In the genomic region with DNA sequence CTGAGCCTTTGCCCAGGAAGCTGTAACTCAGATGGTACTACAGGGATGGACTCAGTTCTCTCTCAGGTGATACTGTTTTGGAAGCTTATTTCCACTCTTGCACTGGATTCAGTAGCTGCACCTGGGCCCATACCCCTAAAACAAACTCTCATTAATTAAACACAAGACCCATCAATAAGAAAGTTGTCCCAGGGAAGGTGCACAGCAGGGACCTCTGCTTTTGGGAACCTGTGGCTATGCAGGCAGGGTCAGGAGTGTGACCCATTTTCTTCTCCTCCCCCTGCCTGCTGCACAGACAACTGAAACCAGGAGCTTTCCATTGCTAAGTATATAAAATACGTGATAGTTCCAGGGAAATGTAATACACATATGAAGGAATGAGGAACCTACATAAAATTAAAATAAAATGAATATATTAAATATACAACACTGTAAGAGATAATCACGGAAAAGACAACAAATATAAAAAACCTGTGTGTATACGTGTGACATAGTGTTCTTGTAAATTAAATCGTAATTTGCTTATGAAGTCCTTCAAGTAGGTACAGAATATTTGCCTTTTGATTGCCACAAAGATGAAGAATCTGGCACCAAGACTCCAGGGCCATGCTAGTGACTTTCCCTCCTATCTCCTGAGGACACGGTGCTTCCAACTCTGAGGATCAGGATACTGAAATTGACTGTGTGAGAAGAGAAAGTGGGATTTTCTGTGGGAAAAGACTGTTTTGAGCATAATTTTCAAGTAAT, we compare ENCODE assay signal across 1 cellular context.
TF ChIP-seq lines count a peak whose summit lies in the region.

No MANE protein-coding gene starts in this region.

TF ChIP-seq in GM23338, 12 proteins besides CTCF, POLR2A, EP300 and RAD21 (continued from another document):
- TF ChIP-seq, protein P1, sequence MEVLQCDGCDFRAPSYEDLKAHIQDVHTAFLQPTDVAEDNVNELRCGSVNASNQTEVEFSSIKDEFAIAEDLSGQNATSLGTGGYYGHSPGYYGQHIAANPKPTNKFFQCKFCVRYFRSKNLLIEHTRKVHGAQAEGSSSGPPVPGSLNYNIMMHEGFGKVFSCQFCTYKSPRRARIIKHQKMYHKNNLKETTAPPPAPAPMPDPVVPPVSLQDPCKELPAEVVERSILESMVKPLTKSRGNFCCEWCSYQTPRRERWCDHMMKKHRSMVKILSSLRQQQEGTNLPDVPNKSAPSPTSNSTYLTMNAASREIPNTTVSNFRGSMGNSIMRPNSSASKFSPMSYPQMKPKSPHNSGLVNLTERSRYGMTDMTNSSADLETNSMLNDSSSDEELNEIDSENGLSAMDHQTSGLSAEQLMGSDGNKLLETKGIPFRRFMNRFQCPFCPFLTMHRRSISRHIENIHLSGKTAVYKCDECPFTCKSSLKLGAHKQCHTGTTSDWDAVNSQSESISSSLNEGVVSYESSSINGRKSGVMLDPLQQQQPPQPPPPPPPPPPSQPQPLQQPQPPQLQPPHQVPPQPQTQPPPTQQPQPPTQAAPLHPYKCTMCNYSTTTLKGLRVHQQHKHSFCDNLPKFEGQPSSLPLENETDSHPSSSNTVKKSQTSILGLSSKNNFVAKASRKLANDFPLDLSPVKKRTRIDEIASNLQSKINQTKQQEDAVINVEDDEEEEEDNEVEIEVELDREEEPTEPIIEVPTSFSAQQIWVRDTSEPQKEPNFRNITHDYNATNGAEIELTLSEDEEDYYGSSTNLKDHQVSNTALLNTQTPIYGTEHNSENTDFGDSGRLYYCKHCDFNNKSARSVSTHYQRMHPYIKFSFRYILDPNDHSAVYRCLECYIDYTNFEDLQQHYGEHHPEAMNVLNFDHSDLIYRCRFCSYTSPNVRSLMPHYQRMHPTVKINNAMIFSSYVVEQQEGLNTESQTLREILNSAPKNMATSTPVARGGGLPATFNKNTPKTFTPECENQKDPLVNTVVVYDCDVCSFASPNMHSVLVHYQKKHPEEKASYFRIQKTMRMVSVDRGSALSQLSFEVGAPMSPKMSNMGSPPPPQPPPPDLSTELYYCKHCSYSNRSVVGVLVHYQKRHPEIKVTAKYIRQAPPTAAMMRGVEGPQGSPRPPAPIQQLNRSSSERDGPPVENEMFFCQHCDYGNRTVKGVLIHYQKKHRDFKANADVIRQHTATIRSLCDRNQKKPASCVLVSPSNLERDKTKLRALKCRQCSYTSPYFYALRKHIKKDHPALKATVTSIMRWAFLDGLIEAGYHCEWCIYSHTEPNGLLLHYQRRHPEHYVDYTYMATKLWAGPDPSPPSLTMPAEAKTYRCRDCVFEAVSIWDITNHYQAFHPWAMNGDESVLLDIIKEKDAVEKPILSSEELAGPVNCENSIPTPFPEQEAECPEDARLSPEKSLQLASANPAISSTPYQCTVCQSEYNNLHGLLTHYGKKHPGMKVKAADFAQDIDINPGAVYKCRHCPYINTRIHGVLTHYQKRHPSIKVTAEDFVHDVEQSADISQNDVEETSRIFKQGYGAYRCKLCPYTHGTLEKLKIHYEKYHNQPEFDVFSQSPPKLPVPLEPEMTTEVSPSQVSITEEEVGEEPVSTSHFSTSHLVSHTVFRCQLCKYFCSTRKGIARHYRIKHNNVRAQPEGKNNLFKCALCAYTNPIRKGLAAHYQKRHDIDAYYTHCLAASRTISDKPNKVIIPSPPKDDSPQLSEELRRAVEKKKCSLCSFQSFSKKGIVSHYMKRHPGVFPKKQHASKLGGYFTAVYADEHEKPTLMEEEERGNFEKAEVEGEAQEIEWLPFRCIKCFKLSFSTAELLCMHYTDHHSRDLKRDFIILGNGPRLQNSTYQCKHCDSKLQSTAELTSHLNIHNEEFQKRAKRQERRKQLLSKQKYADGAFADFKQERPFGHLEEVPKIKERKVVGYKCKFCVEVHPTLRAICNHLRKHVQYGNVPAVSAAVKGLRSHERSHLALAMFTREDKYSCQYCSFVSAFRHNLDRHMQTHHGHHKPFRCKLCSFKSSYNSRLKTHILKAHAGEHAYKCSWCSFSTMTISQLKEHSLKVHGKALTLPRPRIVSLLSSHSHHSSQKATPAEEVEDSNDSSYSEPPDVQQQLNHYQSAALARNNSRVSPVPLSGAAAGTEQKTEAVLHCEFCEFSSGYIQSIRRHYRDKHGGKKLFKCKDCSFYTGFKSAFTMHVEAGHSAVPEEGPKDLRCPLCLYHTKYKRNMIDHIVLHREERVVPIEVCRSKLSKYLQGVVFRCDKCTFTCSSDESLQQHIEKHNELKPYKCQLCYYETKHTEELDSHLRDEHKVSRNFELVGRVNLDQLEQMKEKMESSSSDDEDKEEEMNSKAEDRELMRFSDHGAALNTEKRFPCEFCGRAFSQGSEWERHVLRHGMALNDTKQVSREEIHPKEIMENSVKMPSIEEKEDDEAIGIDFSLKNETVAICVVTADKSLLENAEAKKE (CRISPR knock-in tag; IDR thresholded peaks at IDR 0.05): no peak
- TF ChIP-seq NANOG (IDR thresholded peaks at IDR 0.05; ENCODE audit: borderline replicate concordance) (no peak), CREB1 (CRISPR knock-in tag; IDR thresholded peaks at IDR 0.05; ENCODE audit: low read depth) (no peak), ZNF114 (CRISPR knock-in tag; IDR thresholded peaks at IDR 0.05) (no peak)
- TF ChIP-seq, protein P2, sequence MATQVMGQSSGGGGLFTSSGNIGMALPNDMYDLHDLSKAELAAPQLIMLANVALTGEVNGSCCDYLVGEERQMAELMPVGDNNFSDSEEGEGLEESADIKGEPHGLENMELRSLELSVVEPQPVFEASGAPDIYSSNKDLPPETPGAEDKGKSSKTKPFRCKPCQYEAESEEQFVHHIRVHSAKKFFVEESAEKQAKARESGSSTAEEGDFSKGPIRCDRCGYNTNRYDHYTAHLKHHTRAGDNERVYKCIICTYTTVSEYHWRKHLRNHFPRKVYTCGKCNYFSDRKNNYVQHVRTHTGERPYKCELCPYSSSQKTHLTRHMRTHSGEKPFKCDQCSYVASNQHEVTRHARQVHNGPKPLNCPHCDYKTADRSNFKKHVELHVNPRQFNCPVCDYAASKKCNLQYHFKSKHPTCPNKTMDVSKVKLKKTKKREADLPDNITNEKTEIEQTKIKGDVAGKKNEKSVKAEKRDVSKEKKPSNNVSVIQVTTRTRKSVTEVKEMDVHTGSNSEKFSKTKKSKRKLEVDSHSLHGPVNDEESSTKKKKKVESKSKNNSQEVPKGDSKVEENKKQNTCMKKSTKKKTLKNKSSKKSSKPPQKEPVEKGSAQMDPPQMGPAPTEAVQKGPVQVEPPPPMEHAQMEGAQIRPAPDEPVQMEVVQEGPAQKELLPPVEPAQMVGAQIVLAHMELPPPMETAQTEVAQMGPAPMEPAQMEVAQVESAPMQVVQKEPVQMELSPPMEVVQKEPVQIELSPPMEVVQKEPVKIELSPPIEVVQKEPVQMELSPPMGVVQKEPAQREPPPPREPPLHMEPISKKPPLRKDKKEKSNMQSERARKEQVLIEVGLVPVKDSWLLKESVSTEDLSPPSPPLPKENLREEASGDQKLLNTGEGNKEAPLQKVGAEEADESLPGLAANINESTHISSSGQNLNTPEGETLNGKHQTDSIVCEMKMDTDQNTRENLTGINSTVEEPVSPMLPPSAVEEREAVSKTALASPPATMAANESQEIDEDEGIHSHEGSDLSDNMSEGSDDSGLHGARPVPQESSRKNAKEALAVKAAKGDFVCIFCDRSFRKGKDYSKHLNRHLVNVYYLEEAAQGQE (IDR thresholded peaks at IDR 0.05; ENCODE audit: unreplicated experiment): no peak
TF ChIP-seq in GM23338: peak in this region for 0.
